Comparison of ENCODE assay signal across 19 cellular contexts in genomic region chr22:44391481-44392445, GRCh38.
DNase-seq lines count a peak whose midpoint lies in the region; ATAC-seq, FAIRE-seq and TF ChIP-seq lines count a peak whose summit lies in the region.
"Had no signal": no experiment of that assay in that cellular context is flagged by ENCODE, and none has a peak within 500 bp of the region (broad histone marks: within the 10 kb centered on the region; RNA-seq: fewer than 3 reads in every experiment).

No MANE protein-coding gene starts in this region.

- no peaks in the 10 kb centered on the region for H3K79me2 ChIP-seq in PC-9 (ENCODE audit: low read depth)
- H3K79me2 ChIP-seq in HepG2 (ENCODE audit: insufficient read depth, low read length): no peaks in the 10 kb centered on the region

- peak overlapping the region; percentile 35 for H3K27ac ChIP-seq in PC-9
- no peak overlapping the region for H3K27ac ChIP-seq in HepG2 (ENCODE audit: extremely low read length, insufficient read depth, low read length)
- no peak overlapping the region for H3K27ac ChIP-seq in upper lobe of right lung
- H3K27ac ChIP-seq: esophagus muscularis mucosa, neutrophil, stomach had no signal

- peak; percentile 58 for DNase-seq in cardiac septum (ENCODE audit: low spot score)
- no peak for DNase-seq in Right ventricle myocardium superior
- peak; percentile 11 to 12 for DNase-seq in PC-9
- no peak for DNase-seq in HepG2 (ENCODE audit: low spot score)
- peak; percentile 53 for DNase-seq in upper lobe of right lung
- DNase-seq in NCI-H1092 (lab: John Stamatoyannopoulos, UW): no peak
- DNase-seq: activated CD4-positive, alpha-beta T cell treated with anti-CD3 and anti-CD28 coated beads for 48 hours; activated T-cell treated with anti-CD3 and anti-CD28 coated beads, Interleukin-2, amount 50 U/mL, for 72 hours; amygdala; Calu3; NCI-H774; small intestine; stomach had no signal

- no peak for TF ChIP-seq EP300 in HepG2 (IDR thresholded peaks at IDR 0.05; ENCODE audit: low read depth in 2 of 2, low read length in 2 of 2)
- TF ChIP-seq EP300 in HepG2 (CRISPR knock-in tag; IDR thresholded peaks at IDR 0.05; ENCODE audit: borderline replicate concordance): no peak

- H3K4me1 ChIP-seq in PC-9 (replicated peaks; ENCODE audit: insufficient read depth) (peaks cover 19% of the 10 kb centered on the region), HepG2 (ENCODE audit: insufficient read depth, low read length) (no peaks in the 10 kb centered on the region), upper lobe of right lung (no peaks in the 10 kb centered on the region)

- in situ Hi-C loops in HepG2 (cut with HindIII; ENCODE audit: extremely low pct_ligation_motif_present, low pct_unique_long_range_greater_than_20kb): no loop called here

- H3K4me3 ChIP-seq in PC-9 (no peak overlapping the region), HepG2 (replicated peaks in 1 of 3; ENCODE audit: insufficient read depth in 1 of 3, low read depth in 2 of 3, low read length in 3 of 3) (no peak overlapping the region), upper lobe of right lung (no peak overlapping the region)
- H3K4me3 ChIP-seq: esophagus muscularis mucosa, K562, lung, stomach had no signal

- TF ChIP-seq CTCF in PC-9 (conservative IDR thresholded peaks at IDR 0.05) (no peak), HepG2 (CRISPR knock-in tag; IDR thresholded peaks at IDR 0.05) (no peak), upper lobe of right lung (IDR thresholded peaks at IDR 0.05) (no peak)

- no peak overlapping the region for H2AFZ ChIP-seq in PC-9
- H2AFZ ChIP-seq in HepG2 (ENCODE audit: low read length): no peak overlapping the region

- 12% methylated on average over 16 of the region's 23 CpGs for WGBS in HepG2 (ENCODE audit: low lambda C conversion rate)

- H4K20me1 ChIP-seq in PC-9 (ENCODE audit: insufficient read depth): no peaks in the 10 kb centered on the region
- no peaks in the 10 kb centered on the region for H4K20me1 ChIP-seq in HepG2 (ENCODE audit: insufficient read depth, low read length)

- ATAC-seq in Right ventricle myocardium superior (ENCODE audit: poor library complexity): no peak
- no peak for ATAC-seq in HepG2
- no peak for ATAC-seq in upper lobe of right lung
- ATAC-seq in HG03571 (IDR thresholded peaks at IDR 0.05; ENCODE audit: unreplicated experiment): no peak
- no peak for ATAC-seq in GM18868 (IDR thresholded peaks at IDR 0.05; ENCODE audit: unreplicated experiment)
- ATAC-seq: activated T-cell treated with anti-CD3 and anti-CD28 coated beads, Interleukin-2, amount 50 U/mL, for 72 hours; K562 had no signal

- no peak overlapping the region for H3K9ac ChIP-seq in HepG2 (ENCODE audit: insufficient read depth, low read depth, low read length)

- CTCF ChIA-PET in PC-9 (lab: Charles Lee) (no interaction called here), HepG2 (lab: Yijun Ruan, JAX; ENCODE audit: low intra/inter-chr PET ratio, low total read pairs) (no interaction called here)

- peak overlapping the region; percentile 41 for H3K4me2 ChIP-seq in PC-9
- no peak overlapping the region for H3K4me2 ChIP-seq in HepG2 (ENCODE audit: low read depth, low read length)

- no peaks in the 10 kb centered on the region for H3K9me3 ChIP-seq in PC-9 (ENCODE audit: insufficient read depth, low read depth)
- no peaks in the 10 kb centered on the region for H3K9me3 ChIP-seq in HepG2 (ENCODE audit: low read length)
- H3K9me3 ChIP-seq in upper lobe of right lung: no peaks in the 10 kb centered on the region
- H3K9me3 ChIP-seq: esophagus muscularis mucosa, neutrophil, stomach had no signal

- H3K36me3 ChIP-seq in PC-9 (ENCODE audit: low read depth) (no peaks in the 10 kb centered on the region), HepG2 (replicated peaks in 1 of 2; ENCODE audit: control insufficient read depth in 1 of 2, insufficient read depth in 2 of 2, low read length in 2 of 2) (no peaks in the 10 kb centered on the region), upper lobe of right lung (no peaks in the 10 kb centered on the region)
- H3K36me3 ChIP-seq: esophagus muscularis mucosa, neutrophil, stomach had no signal

- TF ChIP-seq POLR2A in HepG2 (IDR thresholded peaks at IDR 0.05; ENCODE audit: insufficient read depth in 1 of 2, low read depth in 2 of 2, low read length in 2 of 2): no peak

- no peak for TF ChIP-seq RAD21 in HepG2 (CRISPR knock-in tag; IDR thresholded peaks at IDR 0.05)

- H3K9me2 ChIP-seq in PC-9 (ENCODE audit: insufficient read depth): no peaks in the 10 kb centered on the region

- intact Hi-C loops in cardiac septum (cut with DNase I): no loop called here
- intact Hi-C loops in Right ventricle myocardium superior (cut with DNase I): no loop called here
- intact Hi-C loops in PC-9 (cut with micrococcal nuclease; ENCODE audit: unreplicated experiment): no loop called here
- intact Hi-C loops in HepG2 (cut with micrococcal nuclease; ENCODE audit: unreplicated experiment): no loop called here
- intact Hi-C loops in upper lobe of right lung (cut with DNase I): no loop called here

- BruUV-seq in PC-9 (replicated peaks; lab: Mats Ljungman, UMichigan) (no TSS peak), HepG2 (replicated peaks; lab: Mats Ljungman, UMichigan) (no TSS peak)

- POLR2A ChIA-PET in PC-9 (lab: Charles Lee; ENCODE audit: unreplicated experiment) (no interaction called here), HepG2 (lab: Yijun Ruan, JAX) (no interaction called here)

- peaks cover 3% of the 10 kb centered on the region; the same call in 1 of the 2 replicates for H3F3A ChIP-seq in PC-9 (ENCODE audit: insufficient read depth, low read depth)

- FAIRE-seq in HepG2 (lab: Jason Lieb, UNC): no peak
- FAIRE-seq: K562, small intestine had no signal

- no peaks in the 10 kb centered on the region for H3K27me3 ChIP-seq in PC-9 (ENCODE audit: insufficient read depth, low read depth)
- H3K27me3 ChIP-seq in HepG2 (ENCODE audit: control insufficient read depth in 1 of 2, insufficient read depth in 2 of 2, low read length in 2 of 2): peaks cover 10 to 51% of the 10 kb centered on the region in 2 experiments
- H3K27me3 ChIP-seq in upper lobe of right lung: peaks cover 4% of the 10 kb centered on the region
- H3K27me3 ChIP-seq: neutrophil had no signal

TF ChIP-seq in HepG2, 621 proteins besides CTCF, POLR2A, EP300 and RAD21:
- TF ChIP-seq HNRNPH1 (optimal IDR thresholded peaks at IDR 0.05; ENCODE audit: low read depth, low read length) (no peak), ZNF629 (CRISPR knock-in tag; conservative IDR thresholded peaks at IDR 0.05) (peak; percentile 44), PRDM15 (CRISPR knock-in tag; IDR thresholded peaks at IDR 0.05) (0 out of 2 replicates have a peak, but pooled peaks have one; percentile 45)

Comparison
In these comparisons a context has a peak if more than half of its experiments do, and no peak if none do; other contexts are left out.
1. DNase-seq: peak in cardiac septum (single experiment), PC-9 (2 of 2) and upper lobe of right lung (single experiment); none in Right ventricle myocardium superior (single experiment), HepG2 (single experiment) and NCI-H1092 (single experiment).